Comparison of ENCODE assay signal across 7 cellular contexts in genomic region chr12:123971770-123972447, GRCh38. TPM values are rescaled to one million over a fixed set of nuclear protein-coding genes. Genes with fewer than 3 reads are reported as not detected.
DNase-seq lines count a peak whose midpoint lies in the region; ATAC-seq and TF ChIP-seq lines count a peak whose summit lies in the region.

No MANE protein-coding gene starts in this region.

- H3K79me2 ChIP-seq in OCI-LY1 (ENCODE audit: insufficient read depth, low read length): 0 out of 2 replicates have a peak, but pooled peaks cover 3% of the 10 kb centered on the region
- peaks cover 74% of the 10 kb centered on the region for H3K79me2 ChIP-seq in neural cell (replicated peaks; ENCODE audit: insufficient read depth, low read length)

- no peak for TF ChIP-seq RAD21 in neural cell (conservative IDR thresholded peaks at IDR 0.05)

- no peak overlapping the region for H2AFZ ChIP-seq in OCI-LY1 (ENCODE audit: low read length)
- peak overlapping the region; percentile 58 for H2AFZ ChIP-seq in neural cell (ENCODE audit: low read depth, low read length)

- H3K4me3 ChIP-seq in OCI-LY1 (ENCODE audit: low read depth, low read length, poor library complexity, severe bottlenecking) (peak overlapping the region; percentile 65), fibroblast of mammary gland (ENCODE audit: control insufficient read depth, low read depth, low read length) (peak overlapping the region; percentile 64), neural cell (ENCODE audit: low read length) (peak overlapping the region; percentile 78), upper lobe of right lung (peak overlapping the region; percentile 78)

- intact Hi-C loops in activated T-helper 1 cell treated with anti-CD3 and anti-CD28 coated beads, Interleukin-12 subunit alpha, Interleukin-12 subunit beta, Interleukin-2, Interleukin-4 antibody, amounts not matched to agents 30 ng/mL and 10 ng/mL and 1 ng/mL, durations not matched to agents 14 hours and 24 hours and 36 hours (cut with micrococcal nuclease): loop anchor here (1.0 to 5.0 kb wide), 7 partner anchors 67 to 943 kb away; partner anchors contain the start of genes EIF2B1, GTF2H3, SBNO1 and TMED2
- intact Hi-C loops in upper lobe of right lung (cut with DNase I): no loop called here

- H4K20me1 ChIP-seq in OCI-LY1 (ENCODE audit: insufficient read depth, low read length) (no peaks in the 10 kb centered on the region), neural cell (ENCODE audit: insufficient read depth) (peaks cover 5% of the 10 kb centered on the region)

- H3K4me3 Mint-ChIP-seq in activated T-helper 1 cell treated with anti-CD3 and anti-CD28 coated beads, Interleukin-12 subunit alpha, Interleukin-12 subunit beta, Interleukin-2, Interleukin-4 antibody, amounts not matched to agents 30 ng/mL and 10 ng/mL and 1 ng/mL, durations not matched to agents 14 hours and 24 hours and 36 hours: peak overlapping the region; percentile 91

- no peak for TF ChIP-seq CTCF in OCI-LY1 (IDR thresholded peaks at IDR 0.05; ENCODE audit: low read length)
- TF ChIP-seq CTCF in fibroblast of mammary gland (conservative IDR thresholded peaks at IDR 0.05; ENCODE audit: control insufficient read depth, insufficient read depth, low read depth, low read length): no peak
- no peak for TF ChIP-seq CTCF in neural cell (IDR thresholded peaks at IDR 0.05; ENCODE audit: poor library complexity, severe bottlenecking)
- TF ChIP-seq CTCF in upper lobe of right lung (IDR thresholded peaks at IDR 0.05): no peak

- H3K4me2 ChIP-seq in OCI-LY1 (ENCODE audit: low read length) (peak overlapping the region; percentile 73), neural cell (ENCODE audit: low read length) (peak overlapping the region; percentile 76)

- H3K27me3 ChIP-seq in OCI-LY1 (ENCODE audit: insufficient read depth, low read length) (no peaks in the 10 kb centered on the region; the same call in 1 of the 2 replicates), neural cell (ENCODE audit: insufficient read depth, low read depth, low read length) (no peaks in the 10 kb centered on the region), upper lobe of right lung (no peaks in the 10 kb centered on the region)

- H3K4me1 Mint-ChIP-seq in activated T-helper 1 cell treated with anti-CD3 and anti-CD28 coated beads, Interleukin-12 subunit alpha, Interleukin-12 subunit beta, Interleukin-2, Interleukin-4 antibody, amounts not matched to agents 30 ng/mL and 10 ng/mL and 1 ng/mL, durations not matched to agents 14 hours and 24 hours and 36 hours (ENCODE audit: low read depth): peaks cover 53% of the 10 kb centered on the region

- H3K27ac Mint-ChIP-seq in activated T-helper 1 cell treated with anti-CD3 and anti-CD28 coated beads, Interleukin-12 subunit alpha, Interleukin-12 subunit beta, Interleukin-2, Interleukin-4 antibody, amounts not matched to agents 30 ng/mL and 10 ng/mL and 1 ng/mL, durations not matched to agents 14 hours and 24 hours and 36 hours: peak overlapping the region; percentile 75

- H3F3A ChIP-seq in OCI-LY1 (ENCODE audit: insufficient read depth, low read length) (0 out of 2 replicates have a peak, but pooled peaks cover 4% of the 10 kb centered on the region), neural cell (ENCODE audit: insufficient read depth, low read length, poor library complexity, severe bottlenecking) (no peaks in the 10 kb centered on the region)

- no peak for TF ChIP-seq EP300 in neural cell (conservative IDR thresholded peaks at IDR 0.05; ENCODE audit: poor library complexity, severe bottlenecking)

- no peaks in the 10 kb centered on the region for H3K9me3 Mint-ChIP-seq in activated T-helper 1 cell treated with anti-CD3 and anti-CD28 coated beads, Interleukin-12 subunit alpha, Interleukin-12 subunit beta, Interleukin-2, Interleukin-4 antibody, amounts not matched to agents 30 ng/mL and 10 ng/mL and 1 ng/mL, durations not matched to agents 14 hours and 24 hours and 36 hours

- ATAC-seq in GM18519 (IDR thresholded peaks at IDR 0.05; ENCODE audit: low FRiP score, unreplicated experiment) (peak; percentile 11), HG02981 (IDR thresholded peaks at IDR 0.05; ENCODE audit: unreplicated experiment) (peak; percentile 9), upper lobe of right lung (peak; percentile 6)

- peaks cover 20% of the 10 kb centered on the region for H3K27me3 Mint-ChIP-seq in activated T-helper 1 cell treated with anti-CD3 and anti-CD28 coated beads, Interleukin-12 subunit alpha, Interleukin-12 subunit beta, Interleukin-2, Interleukin-4 antibody, amounts not matched to agents 30 ng/mL and 10 ng/mL and 1 ng/mL, durations not matched to agents 14 hours and 24 hours and 36 hours (ENCODE audit: insufficient read depth)

- H3K9me2 ChIP-seq in OCI-LY1 (ENCODE audit: low read depth, low read length) (no peaks in the 10 kb centered on the region), neural cell (ENCODE audit: insufficient read depth, low read length) (no peaks in the 10 kb centered on the region)

- peak overlapping the region; percentile 56; the same call in 1 of the 2 replicates for H3K9ac ChIP-seq in OCI-LY1 (ENCODE audit: low read length)
- peak overlapping the region; percentile 83 for H3K9ac ChIP-seq in neural cell (ENCODE audit: low read length)

- H3K4me1 ChIP-seq in OCI-LY1 (ENCODE audit: insufficient read depth, low read length, severe bottlenecking) (peaks cover 25% of the 10 kb centered on the region), upper lobe of right lung (peaks cover 30% of the 10 kb centered on the region)

- H3K9me3 ChIP-seq in OCI-LY1 (ENCODE audit: low read length): no peaks in the 10 kb centered on the region
- no peaks in the 10 kb centered on the region for H3K9me3 ChIP-seq in neural cell (ENCODE audit: low read length)
- H3K9me3 ChIP-seq in upper lobe of right lung: no peaks in the 10 kb centered on the region

- peak; percentile 13 for DNase-seq in activated T-helper 1 cell treated with anti-CD3 and anti-CD28 coated beads, Interleukin-12 subunit alpha, Interleukin-12 subunit beta, Interleukin-2, Interleukin-4 antibody, amounts not matched to agents 30 ng/mL and 10 ng/mL and 1 ng/mL, durations not matched to agents 14 hours and 24 hours and 36 hours (ENCODE audit: low spot score)
- DNase-seq in fibroblast of mammary gland (ENCODE audit: low read depth): peak; percentile 39
- peak; percentile 77 for DNase-seq in upper lobe of right lung

- H3K36me3 ChIP-seq in OCI-LY1 (ENCODE audit: insufficient read depth, low read length) (peaks cover 20% of the 10 kb centered on the region), neural cell (ENCODE audit: insufficient read depth, low read length) (no peaks in the 10 kb centered on the region), upper lobe of right lung (peaks cover 8% of the 10 kb centered on the region)

- H3K36me3 Mint-ChIP-seq in activated T-helper 1 cell treated with anti-CD3 and anti-CD28 coated beads, Interleukin-12 subunit alpha, Interleukin-12 subunit beta, Interleukin-2, Interleukin-4 antibody, amounts not matched to agents 30 ng/mL and 10 ng/mL and 1 ng/mL, durations not matched to agents 14 hours and 24 hours and 36 hours (ENCODE audit: low read depth): peaks cover 26% of the 10 kb centered on the region

- H3K27ac ChIP-seq in OCI-LY1 (ENCODE audit: low read depth, low read length, poor library complexity, severe bottlenecking) (no peak overlapping the region), neural cell (ENCODE audit: low read length) (peak overlapping the region; percentile 80), upper lobe of right lung (peak overlapping the region; percentile 93)

TF ChIP-seq in neural cell, 6 proteins besides CTCF, POLR2A, EP300 and RAD21:
- TF ChIP-seq POLR2AphosphoS5 (IDR thresholded peaks at IDR 0.05): peak; percentile 40
- peak; percentile 34 for TF ChIP-seq SMC3 (conservative IDR thresholded peaks at IDR 0.05; ENCODE audit: poor library complexity)
- peak; percentile 46 for TF ChIP-seq MXI1 (conservative IDR thresholded peaks at IDR 0.05; ENCODE audit: poor library complexity, severe bottlenecking)
- TF ChIP-seq EZH2 (IDR thresholded peaks at IDR 0.05; ENCODE audit: borderline replicate concordance, insufficient read depth, low read length, poor library complexity, severe bottlenecking): no peak
- TF ChIP-seq TAF1 (IDR thresholded peaks at IDR 0.05; ENCODE audit: low read depth): no peak
- TF ChIP-seq REST (IDR thresholded peaks at IDR 0.05; ENCODE audit: borderline replicate concordance): peak; percentile 38

RNA-seq across cellular contexts. Expression of gene CCDC92, which starts 0.7 kb away (rescaled TPM):
- total RNA-seq in activated T-helper 1 cell treated with anti-CD3 and anti-CD28 coated beads, Interleukin-12 subunit alpha, Interleukin-12 subunit beta, Interleukin-2, Interleukin-4 antibody, amounts not matched to agents 30 ng/mL and 10 ng/mL and 1 ng/mL, durations not matched to agents 14 hours and 24 hours and 36 hours: 7.7 and 8.3 TPM in 2 replicates
- polyA plus RNA-seq in neural cell: 11.3 and 12.4 TPM in 2 replicates
- polyA minus RNA-seq in neural cell: 38.5 and 50.9 TPM in 2 replicates
- total RNA-seq in upper lobe of right lung: 48.6 TPM

RNA-seq across cellular contexts. Expression of gene ZNF664, which starts 1.1 kb away (rescaled TPM):
- 66.9 and 68.1 TPM in 2 replicates for total RNA-seq in activated T-helper 1 cell treated with anti-CD3 and anti-CD28 coated beads, Interleukin-12 subunit alpha, Interleukin-12 subunit beta, Interleukin-2, Interleukin-4 antibody, amounts not matched to agents 30 ng/mL and 10 ng/mL and 1 ng/mL, durations not matched to agents 14 hours and 24 hours and 36 hours
- 146 and 152 TPM in 2 replicates for polyA plus RNA-seq in neural cell
- polyA minus RNA-seq in neural cell: 149 and 186 TPM in 2 replicates
- 92.3 TPM for total RNA-seq in upper lobe of right lung

Comparison
In these comparisons a context has a peak if more than half of its experiments do, and no peak if none do; other contexts are left out.
1. DNase-seq: peak in every context shown above with its lines; median percentile 77 in upper lobe of right lung; 39 in fibroblast of mammary gland; 13 in activated T-helper 1 cell treated with anti-CD3 and anti-CD28 coated beads, Interleukin-12 subunit alpha, Interleukin-12 subunit beta, Interleukin-2, Interleukin-4 antibody, amounts not matched to agents 30 ng/mL and 10 ng/mL and 1 ng/mL, durations not matched to agents 14 hours and 24 hours and 36 hours.